24 cellular contexts compared by ENCODE assay signal in the genomic region with DNA sequence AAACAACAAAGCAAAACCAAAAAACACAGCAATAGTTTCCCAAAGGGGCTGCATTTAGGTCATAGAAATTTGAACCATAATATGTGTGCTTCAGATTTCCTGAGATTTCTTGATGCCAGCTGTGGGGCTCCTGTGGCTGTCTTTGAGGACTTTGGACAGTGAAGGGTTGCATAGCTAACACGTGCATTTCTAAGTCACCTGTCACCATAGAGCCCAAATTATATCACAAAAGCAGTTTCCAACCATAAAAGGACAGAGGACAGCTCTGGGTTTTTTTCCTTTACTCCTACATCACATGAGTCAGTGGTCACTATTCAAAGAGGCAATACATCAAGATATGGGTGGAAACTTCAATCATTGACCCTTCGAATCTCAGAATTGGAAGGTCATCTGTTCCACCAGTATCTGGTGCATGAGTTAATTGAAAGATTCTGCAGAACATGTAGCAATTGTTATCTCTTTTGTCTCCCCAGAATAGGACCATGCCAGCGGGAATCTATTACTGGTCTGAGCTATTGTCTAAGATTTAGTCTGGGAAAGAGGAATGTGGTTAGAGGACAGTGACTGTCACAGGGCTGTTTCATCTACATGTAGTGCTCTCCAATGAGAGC.
"Had no signal": no experiment of that assay in that cellular context is flagged by ENCODE, and none has a peak within 500 bp of the region (broad histone marks: within the 10 kb centered on the region; RNA-seq: fewer than 3 reads in every experiment).

No MANE protein-coding gene starts in this region.

- H3K9me3 Mint-ChIP-seq: natural killer cell had no signal

- H3K27ac ChIP-seq: dorsolateral prefrontal cortex, epithelial cell of prostate, foreskin keratinocyte, left lung, prostate gland, sigmoid colon, spleen, thoracic aorta, tibial nerve, upper lobe of right lung, uterus had no signal

- H3K27me3 ChIP-seq: left lung, sigmoid colon, spleen, tibial nerve, upper lobe of right lung, uterus had no signal

- DNase-seq: central memory CD4-positive, alpha-beta T cell; dorsolateral prefrontal cortex; effector CD4-positive, alpha-beta T cell; foreskin keratinocyte; kidney; left lung; mammary epithelial cell; mesendoderm; natural killer cell; nucleus accumbens; right cardiac atrium; sigmoid colon; spleen; stimulated activated CD4-positive, alpha-beta T cell treated with anti-CD3 and anti-CD28 coated beads, Interleukin-4, amount 100 ng/mL, for 4 hours; stimulated activated naive CD8-positive, alpha-beta T cell treated with anti-CD3 and anti-CD28 coated beads, Interleukin-15, Interleukin-2, amounts not matched to agents 100 U/mL and 50 U/mL, for 24 hours; substantia nigra; upper lobe of right lung; uterus had no signal

- FAIRE-seq: colon, kidney had no signal

- H3K4me1 ChIP-seq: foreskin keratinocyte, left lung, prostate gland, sigmoid colon, spleen, tibial nerve, upper lobe of right lung, uterus had no signal

- H3K4me3 Mint-ChIP-seq: natural killer cell; stimulated activated memory B cell treated with anti-CD40 and anti-IgM and Interleukin-4, amounts not matched to agents 10 μg/mL and 1 μg/mL and 100 μg/mL, for 72 hours had no signal

- H3K36me3 Mint-ChIP-seq: natural killer cell; stimulated activated memory B cell treated with anti-CD40 and anti-IgM and Interleukin-4, amounts not matched to agents 10 μg/mL and 1 μg/mL and 100 μg/mL, for 72 hours had no signal

- H3K36me3 ChIP-seq: left lung, prostate gland, sigmoid colon, spleen, thoracic aorta, tibial nerve, upper lobe of right lung, uterus had no signal

- H3K9me3 ChIP-seq: left lung, prostate gland, sigmoid colon, spleen, thoracic aorta, tibial nerve, upper lobe of right lung, uterus had no signal

- H3K27ac Mint-ChIP-seq: natural killer cell; stimulated activated memory B cell treated with anti-CD40 and anti-IgM and Interleukin-4, amounts not matched to agents 10 μg/mL and 1 μg/mL and 100 μg/mL, for 72 hours had no signal

- H3K27me3 Mint-ChIP-seq: stimulated activated memory B cell treated with anti-CD40 and anti-IgM and Interleukin-4, amounts not matched to agents 10 μg/mL and 1 μg/mL and 100 μg/mL, for 72 hours had no signal

- H3K4me3 ChIP-seq: dorsolateral prefrontal cortex, left lung, prostate gland, sigmoid colon, spleen, thoracic aorta, tibial nerve, upper lobe of right lung, uterus had no signal

- H3K4me1 Mint-ChIP-seq: natural killer cell; stimulated activated memory B cell treated with anti-CD40 and anti-IgM and Interleukin-4, amounts not matched to agents 10 μg/mL and 1 μg/mL and 100 μg/mL, for 72 hours had no signal
